ENCODE assay signal across 9 cellular contexts in the genomic region with DNA sequence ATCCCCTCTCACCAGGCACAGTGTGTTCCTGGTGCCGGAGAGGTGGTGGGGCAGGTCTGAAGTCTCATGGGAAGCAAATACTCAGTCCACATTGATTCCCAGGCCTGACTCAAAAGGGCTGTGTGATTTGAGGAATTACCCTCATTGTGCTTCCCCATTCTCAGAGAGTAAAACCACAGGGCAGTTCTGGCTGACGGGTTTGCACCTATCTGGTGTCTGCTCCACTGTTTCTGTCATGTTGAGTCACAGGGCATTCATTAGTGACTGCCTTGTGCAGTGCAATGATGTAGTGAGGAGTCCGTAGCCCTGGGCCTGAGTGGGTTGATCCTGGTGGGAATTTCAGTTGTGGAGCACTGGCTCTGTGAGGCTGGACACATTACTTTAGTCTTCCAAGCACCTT.
A peak's percentile ranks its signal among the peaks of the same experiment; 100 is the strongest.
DNase-seq lines count a peak whose midpoint lies in the region; ATAC-seq and TF ChIP-seq lines count a peak whose summit lies in the region.
"Had no signal": no experiment of that assay in that cellular context is flagged by ENCODE, and none has a peak within 500 bp of the region (broad histone marks: within the 10 kb centered on the region; RNA-seq: fewer than 3 reads in every experiment).

No MANE protein-coding gene starts in this region.

- H3K36me3 ChIP-seq in MM.1S (replicated peaks; ENCODE audit: insufficient read depth, low read length), result no peaks in the 10 kb centered on the region
- no peaks in the 10 kb centered on the region for H3K36me3 ChIP-seq in H7 (replicated peaks; ENCODE audit: control insufficient read depth, insufficient read depth, low read length)
- H3K36me3 ChIP-seq: cardiac muscle cell had no signal

- no peak overlapping the region for H3K4me3 ChIP-seq in MM.1S (ENCODE audit: low read length)
- no peak overlapping the region for H3K4me3 ChIP-seq in H7 (ENCODE audit: insufficient read depth, low read depth, low read length)
- H3K4me3 ChIP-seq: cardiac muscle cell had no signal

- no peaks in the 10 kb centered on the region for H4K20me1 ChIP-seq in MM.1S (ENCODE audit: insufficient read depth, low read length)

- H3K79me2 ChIP-seq in MM.1S (ENCODE audit: low read length), result no peaks in the 10 kb centered on the region

- no peaks in the 10 kb centered on the region for H3K9me2 ChIP-seq in MM.1S (replicated peaks; ENCODE audit: insufficient read depth, low read length)

- no peak overlapping the region for H3K27ac ChIP-seq in MM.1S (ENCODE audit: low read length)
- H3K27ac ChIP-seq: cardiac muscle cell had no signal

- DNase-seq in HK-2 (ENCODE audit: unreplicated experiment), result peak; percentile 41
- DNase-seq in globus pallidus (ENCODE audit: low spot score), result peak; percentile 16
- no peak for DNase-seq in NCI-H524 (lab: John Stamatoyannopoulos, UW)
- no peak for DNase-seq in MM.1S
- DNase-seq in H7, result no peak
- no peak for DNase-seq in activated CD4-positive, alpha-beta T cell treated with anti-CD3 and anti-CD28 coated beads for 48 hours

- H3K9ac ChIP-seq in MM.1S (ENCODE audit: low read length), result no peak overlapping the region

- no peaks in the 10 kb centered on the region for H3K9me3 ChIP-seq in MM.1S (replicated peaks; ENCODE audit: insufficient read depth, low read length)

- H3K27me3 ChIP-seq in MM.1S (replicated peaks; ENCODE audit: insufficient read depth, low read length), result no peaks in the 10 kb centered on the region
- no peaks in the 10 kb centered on the region for H3K27me3 ChIP-seq in H7 (ENCODE audit: control insufficient read depth, insufficient read depth, low read length)
- H3K27me3 ChIP-seq: cardiac muscle cell had no signal

- peak; percentile 76 for ATAC-seq in GM18517 (IDR thresholded peaks at IDR 0.05; ENCODE audit: unreplicated experiment)
- peak; percentile 92 for ATAC-seq in GM21717 (IDR thresholded peaks at IDR 0.05; ENCODE audit: unreplicated experiment)

- H2AFZ ChIP-seq in MM.1S (ENCODE audit: low read length), result no peak overlapping the region

- H3K4me1 ChIP-seq in MM.1S (ENCODE audit: low read length), result no peaks in the 10 kb centered on the region

- H3K4me2 ChIP-seq in MM.1S (ENCODE audit: low read depth, low read length), result no peak overlapping the region

- H3F3A ChIP-seq in MM.1S (ENCODE audit: insufficient read depth, low read length), result no peaks in the 10 kb centered on the region

- no peak for TF ChIP-seq CTCF in MM.1S (IDR thresholded peaks at IDR 0.05; ENCODE audit: low read length)

Comparison
In these comparisons a context has a peak if more than half of its experiments do, and no peak if none do; other contexts are left out.
1. DNase-seq: peak in HK-2 (single experiment) and globus pallidus (single experiment); none in NCI-H524 (0 of 2), MM.1S (single experiment), H7 (single experiment) and activated CD4-positive, alpha-beta T cell treated with anti-CD3 and anti-CD28 coated beads for 48 hours (single experiment).